16 cellular contexts compared by ENCODE assay signal in the genomic region with DNA sequence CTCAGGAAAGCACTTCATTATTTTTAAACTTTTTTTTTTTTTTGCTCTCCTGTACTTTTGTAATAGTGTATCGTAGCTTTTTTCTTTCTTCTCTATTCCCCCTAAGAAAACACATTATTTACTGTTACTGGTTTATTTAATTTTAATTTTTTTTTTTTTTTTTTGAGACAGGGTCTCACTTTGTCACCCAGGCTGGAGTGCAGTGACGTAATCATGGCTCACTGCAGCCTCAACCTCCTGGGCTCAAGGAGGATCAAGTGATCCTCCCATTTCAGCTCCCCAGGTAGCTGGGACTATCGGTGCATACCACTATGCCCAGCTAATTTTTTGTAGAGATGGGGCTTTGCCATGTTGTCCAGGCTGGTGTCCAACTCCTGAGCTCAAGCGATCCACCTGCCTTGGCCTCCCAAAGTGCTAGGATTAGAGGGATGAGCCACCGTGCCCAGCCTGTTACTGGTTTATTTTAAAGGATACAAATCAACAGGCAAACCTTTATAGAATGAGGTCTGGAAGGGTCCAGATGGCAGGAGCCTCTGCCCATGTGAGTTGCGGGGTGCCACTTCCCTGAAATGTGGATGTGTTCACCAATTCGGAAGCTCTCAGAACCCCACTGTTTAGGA. TPM values are rescaled to one million over a fixed set of nuclear protein-coding genes. Genes with fewer than 3 reads are reported as not detected.
DNase-seq lines count a peak whose midpoint lies in the region; ATAC-seq lines count a peak whose summit lies in the region.
"Had no signal": no experiment of that assay in that cellular context is flagged by ENCODE, and none has a peak within 500 bp of the region (broad histone marks: within the 10 kb centered on the region; RNA-seq: fewer than 3 reads in every experiment).

No MANE protein-coding gene starts in this region.

- WGBS in GM23248 (ENCODE audit: low coverage in 1 of 2, low lambda C conversion rate in 2 of 2, missing lambda C conversion rate in 2 of 2), 2 experiments: 97 to 99% methylated on average over 7 of the region's 7 CpGs

- no peak for ATAC-seq in HG02610 (IDR thresholded peaks at IDR 0.05; ENCODE audit: unreplicated experiment)

- H3K4me3 ChIP-seq in ACC112 (ENCODE audit: low read depth, low read length) (peak overlapping the region; percentile 19; the same call in 1 of the 2 replicates), GM23248 (no peak overlapping the region), subcutaneous abdominal adipose tissue (ENCODE audit: low read depth in 1 of 5, low read length in 5 of 5) (no peak overlapping the region)
- H3K4me3 ChIP-seq: HAP-1 had no signal

- H3K9me2 ChIP-seq in GM23248 (ENCODE audit: insufficient read depth): no peaks in the 10 kb centered on the region

- H2AFZ ChIP-seq in ACC112 (ENCODE audit: low read length, unreplicated experiment): no peak overlapping the region
- H2AFZ ChIP-seq in GM23248: no peak overlapping the region

- H4K20me1 ChIP-seq in GM23248 (ENCODE audit: insufficient read depth): no peaks in the 10 kb centered on the region

- H3K4me2 ChIP-seq in GM23248 (ENCODE audit: unreplicated experiment): peak overlapping the region; percentile 86

- DNase-seq in GM23248 (no peak), cerebellar cortex (ENCODE audit: low spot score) (peak; percentile 57), 8988T (no peak)
- DNase-seq: AML-193; Caco-2; CD4-positive, alpha-beta T cell; DMS153; DMS79; GF-D8; KG1 had no signal

- H3K27ac ChIP-seq in ACC112 (ENCODE audit: low read depth, low read length): peak overlapping the region; percentile 89
- no peak overlapping the region for H3K27ac ChIP-seq in GM23248
- peak overlapping the region; percentile 95 for H3K27ac ChIP-seq in subcutaneous abdominal adipose tissue (ENCODE audit: low read depth, low read length)
- H3K27ac ChIP-seq: C4-2B had no signal

- no peaks in the 10 kb centered on the region for H3K9me3 ChIP-seq in GM23248 (ENCODE audit: low read depth)
- no peaks in the 10 kb centered on the region for H3K9me3 ChIP-seq in subcutaneous abdominal adipose tissue (ENCODE audit: control insufficient read depth in 5 of 5, low read length in 5 of 5)
- H3K9me3 ChIP-seq: Caco-2, HAP-1 had no signal

- H3F3A ChIP-seq in GM23248 (ENCODE audit: insufficient read depth): peaks cover 48% of the 10 kb centered on the region

- H3K36me3 ChIP-seq in ACC112 (ENCODE audit: insufficient read depth, low read length): no peaks in the 10 kb centered on the region
- no peaks in the 10 kb centered on the region for H3K36me3 ChIP-seq in GM23248 (ENCODE audit: low read depth)
- H3K36me3 ChIP-seq in subcutaneous abdominal adipose tissue (ENCODE audit: control insufficient read depth in 5 of 5, insufficient read depth in 5 of 5, low read length in 5 of 5): no peaks in the 10 kb centered on the region
- H3K36me3 ChIP-seq: HAP-1 had no signal

- H3K9ac ChIP-seq in GM23248 (no peak overlapping the region), subcutaneous abdominal adipose tissue (ENCODE audit: low read length in 5 of 5) (peak overlapping the region in 2 of 5 donors; percentile 14 to 28)

- H3K4me1 ChIP-seq in ACC112 (ENCODE audit: control insufficient read depth, insufficient read depth, low read length, unreplicated experiment): peaks cover 55% of the 10 kb centered on the region
- H3K4me1 ChIP-seq in GM23248 (ENCODE audit: insufficient read depth): peaks cover 58% of the 10 kb centered on the region
- H3K4me1 ChIP-seq in subcutaneous abdominal adipose tissue (ENCODE audit: control insufficient read depth in 5 of 5, insufficient read depth in 5 of 5, low read length in 5 of 5): peaks cover 0 to 46% (median 29%) of the 10 kb centered on the region in 5 donors
- H3K4me1 ChIP-seq: HAP-1 had no signal

- in situ Hi-C loops in GM23248 (cut with MboI): no loop called here

- no peaks in the 10 kb centered on the region for H3K79me2 ChIP-seq in ACC112 (ENCODE audit: control insufficient read depth, insufficient read depth, low read length, unreplicated experiment)
- H3K79me2 ChIP-seq in GM23248 (ENCODE audit: insufficient read depth): no peaks in the 10 kb centered on the region

- H3K27me3 ChIP-seq in ACC112 (ENCODE audit: insufficient read depth, low read length): no peaks in the 10 kb centered on the region
- H3K27me3 ChIP-seq in GM23248 (replicated peaks; ENCODE audit: insufficient read depth): no peaks in the 10 kb centered on the region
- no peaks in the 10 kb centered on the region for H3K27me3 ChIP-seq in subcutaneous abdominal adipose tissue (ENCODE audit: control insufficient read depth in 5 of 5, insufficient read depth in 4 of 5, low read length in 5 of 5)

RNA-seq across cellular contexts. Expression of a gene that starts 49.0 kb away (rescaled TPM):
- under 0.01 TPM in 1 of 2 replicates, not detected in the other for total RNA-seq in GM23248 (2014; rRNA removed; shearing (Covaris generic))
- not detected in 2 replicates for polyA plus RNA-seq in GM23248 (2016; fragmentation: Nextera tagmentation; extraction: Ambion mirVana)
- total RNA-seq: CD4-positive, alpha-beta T cell; Daoy had no signal
